Comparison of ENCODE assay signal across 8 cellular contexts in the genomic region with DNA sequence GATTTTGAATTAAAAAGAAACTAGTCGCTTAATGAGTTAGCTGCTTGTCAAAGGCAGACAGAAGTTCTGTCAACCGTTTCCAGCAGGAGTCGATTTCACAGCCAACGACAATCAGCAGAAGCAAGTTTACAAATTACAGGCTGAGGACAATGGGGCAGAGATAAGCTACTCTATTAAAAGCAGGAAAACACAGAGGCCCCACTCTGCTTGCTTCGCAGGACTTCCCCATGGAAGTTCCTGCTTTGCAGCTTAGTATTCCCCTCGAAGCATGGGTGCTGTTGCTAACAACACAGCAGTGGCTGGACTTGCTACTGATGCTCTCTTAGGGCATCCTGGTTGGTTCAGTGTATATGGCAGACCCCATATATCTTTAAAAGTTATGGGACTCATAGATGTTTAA. TPM values are rescaled to one million over a fixed set of nuclear protein-coding genes. Genes with fewer than 3 reads are reported as not detected.
DNase-seq lines count a peak whose midpoint lies in the region; ATAC-seq and TF ChIP-seq lines count a peak whose summit lies in the region.

No MANE protein-coding gene starts in this region.

- no peak for TF ChIP-seq CTCF in stomach (IDR thresholded peaks at IDR 0.05)

- in situ Hi-C loops in KBM-7 (cut with MboI; ENCODE audit: low pct_unique_long_range_greater_than_20kb, low sequenced_read_pairs) = no loop called here

- H3K4me1 ChIP-seq in stomach = peaks cover 9 to 39% (median 19%) of the 10 kb centered on the region in 4 donors

- no peaks in the 10 kb centered on the region for H3K9me3 ChIP-seq in stomach

- 17 to 41% (median 28%) methylated on average over 6 of the region's 6 CpGs for WGBS in stomach, 5 donors

- H3K9me3 Mint-ChIP-seq in activated naive CD4-positive, alpha-beta T cell treated with anti-CD3 and anti-CD28 coated beads for 36 hours = no peaks in the 10 kb centered on the region

- DNase-seq in activated naive CD4-positive, alpha-beta T cell treated with anti-CD3 and anti-CD28 coated beads for 36 hours = no peak
- no peak for DNase-seq in activated naive CD4-positive, alpha-beta T cell treated with anti-CD3 and anti-CD28 coated beads, Interleukin-2, amount 50 U/mL, for 16 hours
- DNase-seq in KBM-7 (peak; percentile 65), left cardiac atrium (no peak), stomach (no peak), NCI-H2171 (lab: John Stamatoyannopoulos, UW) (no peak), GDM1 (lab: John Stamatoyannopoulos, UW) (no peak), RKO (ENCODE audit: low spot score) (no peak)

- CTCF ChIA-PET in activated naive CD4-positive, alpha-beta T cell treated with anti-CD3 and anti-CD28 coated beads for 36 hours (lab: Charles Lee) = interaction anchor here (0.7 to 1.2 kb wide), 2 partner anchors 183 to 235 kb away, joined by 3 to 4 read pairs; no protein-coding TSS in a partner anchor

- no peaks in the 10 kb centered on the region for H3K36me3 Mint-ChIP-seq in activated naive CD4-positive, alpha-beta T cell treated with anti-CD3 and anti-CD28 coated beads for 36 hours (ENCODE audit: low read depth)

- H3K27ac ChIP-seq in stomach = peak overlapping the region in 3 of 5 donors; percentile 23 to 61 (median 55)

- H3K27me3 Mint-ChIP-seq in activated naive CD4-positive, alpha-beta T cell treated with anti-CD3 and anti-CD28 coated beads for 36 hours (ENCODE audit: low read depth) = no peaks in the 10 kb centered on the region

- intact Hi-C loops in activated naive CD4-positive, alpha-beta T cell treated with anti-CD3 and anti-CD28 coated beads for 36 hours (cut with micrococcal nuclease) = loop anchor here (1.0 kb wide), 3 partner anchors 13 to 32 kb away; no protein-coding TSS in a partner anchor
- intact Hi-C loops in left cardiac atrium (cut with DNase I) (no loop called here), stomach (cut with DNase I; ENCODE audit: low total_unique reads) (no loop called here)

- H3K4me3 Mint-ChIP-seq in activated naive CD4-positive, alpha-beta T cell treated with anti-CD3 and anti-CD28 coated beads for 36 hours = no peak overlapping the region

- no peak overlapping the region for H3K4me3 ChIP-seq in stomach

- H3K36me3 ChIP-seq in stomach = no peaks in the 10 kb centered on the region

- no peak for TF ChIP-seq EP300 in stomach (IDR thresholded peaks at IDR 0.05)

- peaks cover 36% of the 10 kb centered on the region for H3K4me1 Mint-ChIP-seq in activated naive CD4-positive, alpha-beta T cell treated with anti-CD3 and anti-CD28 coated beads for 36 hours (ENCODE audit: low read depth)

- H3K27me3 ChIP-seq in stomach = no peaks in the 10 kb centered on the region

- peak overlapping the region; percentile 78 for H3K27ac Mint-ChIP-seq in activated naive CD4-positive, alpha-beta T cell treated with anti-CD3 and anti-CD28 coated beads for 36 hours

- no peak for TF ChIP-seq POLR2A in stomach (IDR thresholded peaks at IDR 0.05)

- peak; percentile 64 to 70 for ATAC-seq in left cardiac atrium

RNA-seq across cellular contexts. Expression of a gene that starts 50.8 kb away (rescaled TPM):
- total RNA-seq in activated naive CD4-positive, alpha-beta T cell treated with anti-CD3 and anti-CD28 coated beads for 36 hours = 10 to 100 TPM; 78.9 to 82.1 TPM
- total RNA-seq in left cardiac atrium (10 to 100 TPM; 76.3 to 78.7 TPM), stomach (100 to 1,000 TPM in 4 of 5 donors, 10 to 100 TPM in 1; 78.2 to 187 (median 119) TPM)
- polyA plus RNA-seq in stomach = 10 to 100 TPM; 25.9 to 57.0 (median 31.4) TPM
